8 cellular contexts compared by ENCODE assay signal in genomic region chr3:195896361-195897080, GRCh38. TPM values are rescaled to one million over a fixed set of nuclear protein-coding genes. Genes with fewer than 3 reads are reported as not detected.
DNase-seq lines count a peak whose midpoint lies in the region; ATAC-seq and TF ChIP-seq lines count a peak whose summit lies in the region.

No MANE protein-coding gene starts in this region.

- peaks cover 62% of the 10 kb centered on the region for H3K4me1 Mint-ChIP-seq in stimulated activated naive CD8-positive, alpha-beta T cell treated with anti-CD3 and anti-CD28 coated beads, Interleukin-15, Interleukin-2, amounts not matched to agents 100 ng/mL and 50 ng/mL, for 24 hours (ENCODE audit: low read depth)

- H3K4me3 Mint-ChIP-seq in stimulated activated naive CD8-positive, alpha-beta T cell treated with anti-CD3 and anti-CD28 coated beads, Interleukin-15, Interleukin-2, amounts not matched to agents 100 ng/mL and 50 ng/mL, for 24 hours = peak overlapping the region; percentile 87

- POLR2A ChIA-PET in AG04450 (lab: Yijun Ruan, JAX) = interaction anchor here (0.6 kb wide), 2 partner anchors 12 to 355 kb away, joined by 3 read pairs; no protein-coding TSS in a partner anchor

- H3K4me1 ChIP-seq in NT2/D1 (ENCODE audit: insufficient read depth, insufficient read length) = peaks cover 41% of the 10 kb centered on the region

- no peaks in the 10 kb centered on the region for H3K9me3 Mint-ChIP-seq in stimulated activated naive CD8-positive, alpha-beta T cell treated with anti-CD3 and anti-CD28 coated beads, Interleukin-15, Interleukin-2, amounts not matched to agents 100 ng/mL and 50 ng/mL, for 24 hours

- TF ChIP-seq CTCF in AG04450 (IDR thresholded peaks at IDR 0.05; ENCODE audit: low read depth, low read length) = no peak

- H3K9me3 ChIP-seq in AG04450 (ENCODE audit: control insufficient read depth, insufficient read depth, low read length) (no peaks in the 10 kb centered on the region; the same call in 1 of the 2 replicates), NT2/D1 (ENCODE audit: insufficient read depth, low read length) (no peaks in the 10 kb centered on the region)

- no peaks in the 10 kb centered on the region for H3K27me3 Mint-ChIP-seq in stimulated activated naive CD8-positive, alpha-beta T cell treated with anti-CD3 and anti-CD28 coated beads, Interleukin-15, Interleukin-2, amounts not matched to agents 100 ng/mL and 50 ng/mL, for 24 hours

- H3K36me3 ChIP-seq in NT2/D1 (ENCODE audit: insufficient read depth, insufficient read length, low read length) = peaks cover 8% of the 10 kb centered on the region

- ATAC-seq in GM19395 (IDR thresholded peaks at IDR 0.05; ENCODE audit: unreplicated experiment) (peak; percentile 5), HG03097 (IDR thresholded peaks at IDR 0.05; ENCODE audit: low FRiP score, unreplicated experiment) (no peak), HG02759 (IDR thresholded peaks at IDR 0.05; ENCODE audit: unreplicated experiment) (no peak)

- CTCF ChIA-PET in AG04450 (lab: Charles Lee) = interaction anchor here (1.1 to 7.1 kb wide), 4 partner anchors 18 to 46 kb away, joined by 4 to 131 read pairs (median 54); no protein-coding TSS in a partner anchor

- DNase-seq in AG04450 (ENCODE audit: low read depth, low spot score) (no peak), NT2/D1 (ENCODE audit: low read depth, low spot score) (no peak), caudate nucleus (lab: John Stamatoyannopoulos, UW) (peak in 42 of 61 donors; percentile 30 to 78 (median 60))

- H3K9ac ChIP-seq in NT2/D1 (ENCODE audit: insufficient read length, low read depth) = peak overlapping the region; percentile 83

- H3K4me3 ChIP-seq in AG04450 (ENCODE audit: low read depth, low read length) (peak overlapping the region; percentile 72), NT2/D1 (ENCODE audit: insufficient read length, low read depth) (peak overlapping the region; percentile 76)

- H3K27ac ChIP-seq in AG04450 (ENCODE audit: low read depth, low read length) (peak overlapping the region; percentile 80), caudate nucleus (ENCODE audit: low read depth, low read length) (peak overlapping the region; percentile 96), layer of hippocampus (ENCODE audit: low read depth, low read length) (peak overlapping the region; percentile 86)

- H3K27me3 ChIP-seq in AG04450 (ENCODE audit: control insufficient read depth, insufficient read depth, low read length) (no peaks in the 10 kb centered on the region), NT2/D1 (ENCODE audit: insufficient read depth, insufficient read length) (no peaks in the 10 kb centered on the region), layer of hippocampus (ENCODE audit: control insufficient read depth, insufficient read depth, low read length) (no peaks in the 10 kb centered on the region)

- H3K36me3 Mint-ChIP-seq in stimulated activated naive CD8-positive, alpha-beta T cell treated with anti-CD3 and anti-CD28 coated beads, Interleukin-15, Interleukin-2, amounts not matched to agents 100 ng/mL and 50 ng/mL, for 24 hours (ENCODE audit: low read depth) = no peaks in the 10 kb centered on the region

- H3K27ac Mint-ChIP-seq in stimulated activated naive CD8-positive, alpha-beta T cell treated with anti-CD3 and anti-CD28 coated beads, Interleukin-15, Interleukin-2, amounts not matched to agents 100 ng/mL and 50 ng/mL, for 24 hours = peak overlapping the region; percentile 87

RNA-seq across cellular contexts. Expression of gene TNK2, which starts 11.8 kb away (rescaled TPM):
- 2.7 and 4.4 TPM in 2 replicates for polyA plus RNA-seq in AG04450 (2011; rRNA removed)
- polyA minus RNA-seq in AG04450 (2011; rRNA and poly(A)+ RNA removed) = 5.4 and 9.1 TPM in 2 replicates

Comparison
In these comparisons a context has a peak if more than half of its experiments do, and no peak if none do; other contexts are left out.
1. DNase-seq: peak in caudate nucleus (42 of 61); none in AG04450 (single experiment) and NT2/D1 (single experiment).
2. Peak in every context shown above with its lines, with median percentiles within 50 percentile points of each other: H3K27ac ChIP-seq.